ENCODE assay signal across 34 cellular contexts in genomic region chr16:88434746-88435145, GRCh38.
"Had no signal": no experiment of that assay in that cellular context is flagged by ENCODE, and none has a peak within 500 bp of the region (broad histone marks: within the 10 kb centered on the region; RNA-seq: fewer than 3 reads in every experiment).

No MANE protein-coding gene starts in this region.

- DNase-seq: activated B cell treated with CpG ODN at 0.5 μM for 24 hours; activated CD4-positive, alpha-beta T cell treated with anti-CD3 and anti-CD28 coated beads for 48 hours; activated CD4-positive, alpha-beta T cell treated with anti-CD3 and anti-CD28 coated beads, Interleukin-2, amount 50 U/mL, for 1 hour; activated CD4-positive, alpha-beta T cell treated with anti-CD3 and anti-CD28 coated beads, Interleukin-2, amount 50 U/mL, for 48 hours; activated CD8-positive, alpha-beta memory T cell treated with anti-CD3 and anti-CD28 coated beads, Interleukin-2, amount 10 ng/mL, durations not matched to agents 7 days and 5 days; activated CD8-positive, alpha-beta memory T cell treated with anti-CD3 and anti-CD28 coated beads, Interleukin-2, amount 50 U/mL, for 4 hours; activated CD8-positive, alpha-beta T cell treated with anti-CD3 and anti-CD28 coated beads for 36 hours; activated gamma-delta T cell; activated naive CD4-positive, alpha-beta T cell; activated naive CD4-positive, alpha-beta T cell treated with anti-CD3 and anti-CD28 coated beads, Interleukin-2, amount 10 ng/mL, durations not matched to agents 7 days and 5 days; activated T-cell treated with anti-CD3 and anti-CD28 coated beads for 4 hours; activated T-cell treated with anti-CD3 and anti-CD28 coated beads, Interleukin-2, amount 50 U/mL, for 24 hours; activated T-cell treated with anti-CD3 and anti-CD28 coated beads, Interleukin-2, amount 50 U/mL, for 72 hours; amniotic stem cell; anterior cingulate cortex; brain microvascular endothelial cell; cortex of kidney; dermis blood vessel endothelial cell; effector CD4-positive, alpha-beta T cell; effector memory CD8-positive, alpha-beta T cell; erythroblast; foreskin melanocyte; heart right ventricle; T-helper 1 cell; T-helper 17 cell; T1000; WERI-Rb-1 had no signal

- H3K4me3 ChIP-seq: esophagus muscularis mucosa, gastroesophageal sphincter, heart right ventricle had no signal

- H3K27me3 ChIP-seq: brain microvascular endothelial cell had no signal

- H3K27ac ChIP-seq: brain microvascular endothelial cell, esophagus muscularis mucosa, gastroesophageal sphincter, heart right ventricle, WERI-Rb-1 had no signal

- H3K36me3 ChIP-seq: esophagus muscularis mucosa, gastroesophageal sphincter, heart right ventricle, WERI-Rb-1 had no signal

- H3K9me3 ChIP-seq: esophagus muscularis mucosa, gastroesophageal sphincter, heart right ventricle had no signal

- FAIRE-seq: astrocyte, bronchial epithelial cell, colon had no signal

- ATAC-seq: activated CD4-positive, CD25-positive, alpha-beta regulatory T cell treated with anti-CD3 and anti-CD28 coated beads, Interleukin-2, amount 50 U/mL, for 24 hours; activated CD8-positive, alpha-beta memory T cell treated with anti-CD3 and anti-CD28 coated beads, Interleukin-2, amount 10 ng/mL, durations not matched to agents 7 days and 5 days; activated CD8-positive, alpha-beta T cell treated with anti-CD3 and anti-CD28 coated beads for 36 hours; activated naive CD4-positive, alpha-beta T cell treated with anti-CD3 and anti-CD28 coated beads, Interleukin-2, amount 50 U/mL, for 72 hours; activated T-cell treated with anti-CD3 and anti-CD28 coated beads, Interleukin-2, amount 50 U/mL, for 72 hours; effector memory CD8-positive, alpha-beta T cell; gastroesophageal sphincter; heart right ventricle; T-helper 17 cell had no signal
